In the genomic region with DNA sequence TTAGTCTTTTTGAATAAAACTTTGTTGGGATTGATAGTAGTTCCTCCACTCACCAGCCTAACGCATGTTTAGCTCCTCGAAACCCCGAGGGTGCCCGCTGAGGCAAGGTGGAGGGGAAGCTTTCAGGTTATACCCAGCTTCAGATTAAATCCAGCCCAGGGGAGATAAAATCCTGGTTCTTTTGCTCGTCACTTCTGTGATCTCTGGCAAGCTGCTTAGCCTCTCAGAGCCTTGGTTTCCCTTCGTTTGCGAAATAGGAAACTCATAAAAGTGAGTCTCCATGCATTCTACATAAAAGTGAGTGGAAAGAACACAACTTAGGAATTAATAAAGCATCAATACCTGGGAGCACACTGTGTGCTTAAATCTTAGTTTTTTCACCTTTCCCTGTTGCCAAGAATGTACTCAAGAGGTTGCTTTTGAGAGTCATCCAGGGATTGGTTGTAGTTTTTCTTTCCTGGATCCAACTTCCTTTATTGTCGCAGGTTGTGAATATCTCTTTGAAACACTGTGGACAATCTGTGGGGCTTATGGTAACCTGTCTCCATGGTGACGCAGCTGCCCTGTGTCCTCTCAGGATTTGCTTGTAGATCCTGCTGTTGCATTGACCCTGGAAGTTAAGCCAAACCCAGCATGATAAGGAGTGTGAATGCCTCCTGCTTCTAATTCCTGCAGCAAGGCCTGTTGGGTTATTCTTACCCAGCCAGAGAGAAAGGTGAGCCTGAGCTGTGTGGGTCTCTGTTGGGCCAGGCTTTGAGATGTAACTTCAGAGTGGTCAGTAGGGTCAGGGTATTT, we compare ENCODE assay signal across 11 cellular contexts. TPM values are rescaled to one million over a fixed set of nuclear protein-coding genes. Genes with fewer than 3 reads are reported as not detected.
DNase-seq lines count a peak whose midpoint lies in the region; FAIRE-seq and TF ChIP-seq lines count a peak whose summit lies in the region.
"Had no signal": no experiment of that assay in that cellular context is flagged by ENCODE, and none has a peak within 500 bp of the region (broad histone marks: within the 10 kb centered on the region; RNA-seq: fewer than 3 reads in every experiment).

No MANE protein-coding gene starts in this region.

- in situ Hi-C loops in mammary epithelial cell (cut with MboI; ENCODE audit: low sequenced_read_pairs in 2 of 2) = no loop called here

- H3K27ac Mint-ChIP-seq in activated T-cell treated with anti-CD3 and anti-CD28 coated beads, Interleukin-2, amount 50 U/mL, for 24 hours = no peak overlapping the region
- no peak overlapping the region for H3K27ac Mint-ChIP-seq in activated CD4-positive, alpha-beta memory T cell treated with anti-CD3 and anti-CD28 coated beads, Interleukin-2, amount 10 ng/mL, durations not matched to agents 7 days and 5 days
- no peak overlapping the region for H3K27ac Mint-ChIP-seq in immature natural killer cell

- H3K27me3 ChIP-seq in subcutaneous abdominal adipose tissue (ENCODE audit: control insufficient read depth in 5 of 5, insufficient read depth in 4 of 5, low read length in 5 of 5) (peaks cover 3 to 18% (median 13%) of the 10 kb centered on the region in 5 donors), mammary epithelial cell (ENCODE audit: insufficient read depth, low read length) (no peaks in the 10 kb centered on the region)

- dilution Hi-C loops in mammary epithelial cell (cut with HindIII; ENCODE audit: low sequenced_read_pairs) = loop anchor here (5.0 kb wide), 2 partner anchors 42 to 333 kb away; no protein-coding TSS in a partner anchor

- H3K27me3 Mint-ChIP-seq in activated T-cell treated with anti-CD3 and anti-CD28 coated beads, Interleukin-2, amount 50 U/mL, for 24 hours = peaks cover 5% of the 10 kb centered on the region
- peaks cover 54% of the 10 kb centered on the region for H3K27me3 Mint-ChIP-seq in activated CD4-positive, alpha-beta memory T cell treated with anti-CD3 and anti-CD28 coated beads, Interleukin-2, amount 10 ng/mL, durations not matched to agents 7 days and 5 days
- peaks cover 4 to 10% (median 5%) of the 10 kb centered on the region in 3 donors for H3K27me3 Mint-ChIP-seq in immature natural killer cell (ENCODE audit: low read depth in 3 of 3)

- H3K36me3 ChIP-seq in subcutaneous abdominal adipose tissue (ENCODE audit: control insufficient read depth in 5 of 5, insufficient read depth in 5 of 5, low read length in 5 of 5) = no peaks in the 10 kb centered on the region
- H3K36me3 ChIP-seq in mammary epithelial cell (ENCODE audit: insufficient read depth, low read length) = no peaks in the 10 kb centered on the region
- H3K36me3 ChIP-seq: thoracic aorta had no signal

- WGBS in mammary epithelial cell (ENCODE audit: low coverage, missing lambda C conversion rate) = 83% methylated on average over 9 of the region's 9 CpGs

- H3K9ac ChIP-seq in subcutaneous abdominal adipose tissue (ENCODE audit: low read length in 5 of 5) (no peak overlapping the region), mammary epithelial cell (ENCODE audit: insufficient read depth, low read length) (no peak overlapping the region)

- H3K4me3 Mint-ChIP-seq in activated T-cell treated with anti-CD3 and anti-CD28 coated beads, Interleukin-2, amount 50 U/mL, for 24 hours = peak overlapping the region; percentile 83
- H3K4me3 Mint-ChIP-seq in activated CD4-positive, alpha-beta memory T cell treated with anti-CD3 and anti-CD28 coated beads, Interleukin-2, amount 10 ng/mL, durations not matched to agents 7 days and 5 days = peak overlapping the region; percentile 37
- peak overlapping the region; percentile 66 to 86 (median 71) for H3K4me3 Mint-ChIP-seq in immature natural killer cell

- H3K4me2 ChIP-seq in mammary epithelial cell (ENCODE audit: insufficient read depth, low read depth, low read length) = no peak overlapping the region

- peaks cover 2 to 21% (median 18%) of the 10 kb centered on the region in 5 donors for H3K4me1 ChIP-seq in subcutaneous abdominal adipose tissue (ENCODE audit: control insufficient read depth in 5 of 5, insufficient read depth in 5 of 5, low read length in 5 of 5)
- H3K4me1 ChIP-seq in mammary epithelial cell (ENCODE audit: insufficient read depth, low read length) = peaks cover 43% of the 10 kb centered on the region

- H3K36me3 Mint-ChIP-seq in activated T-cell treated with anti-CD3 and anti-CD28 coated beads, Interleukin-2, amount 50 U/mL, for 24 hours (ENCODE audit: low read depth) = peaks cover 15% of the 10 kb centered on the region
- peaks cover 3% of the 10 kb centered on the region for H3K36me3 Mint-ChIP-seq in activated CD4-positive, alpha-beta memory T cell treated with anti-CD3 and anti-CD28 coated beads, Interleukin-2, amount 10 ng/mL, durations not matched to agents 7 days and 5 days (ENCODE audit: low read depth)
- peaks cover 0 to 4% (median 4%) of the 10 kb centered on the region in 3 donors for H3K36me3 Mint-ChIP-seq in immature natural killer cell

- intact Hi-C loops in mammary epithelial cell (cut with micrococcal nuclease) = no loop called here

- FAIRE-seq in D721Med (lab: Jason Lieb, UNC) = no peak

- H3K4me3 ChIP-seq in subcutaneous abdominal adipose tissue (ENCODE audit: low read depth in 1 of 5, low read length in 5 of 5) (no peak overlapping the region), mammary epithelial cell (replicated peaks in 1 of 3; ENCODE audit: insufficient read depth in 1 of 3, low read depth in 2 of 3, low read length in 3 of 3) (no peak overlapping the region)
- H3K4me3 ChIP-seq: thoracic aorta had no signal

- no peak overlapping the region for H2AFZ ChIP-seq in mammary epithelial cell (ENCODE audit: low read depth, low read length)

- TF ChIP-seq CTCF in mammary epithelial cell (conservative IDR thresholded peaks at IDR 0.05 in 1 of 2, IDR thresholded peaks at IDR 0.05 in 1 of 2; ENCODE audit: extremely low read depth in 1 of 2, insufficient read depth in 1 of 2, low read depth in 1 of 2, low read length in 2 of 2) = no peak
- no peak for TF ChIP-seq CTCF in D721Med (IDR thresholded peaks at IDR 0.05; ENCODE audit: insufficient read depth, missing control alignments)

- DNase-seq in activated T-cell treated with anti-CD3 and anti-CD28 coated beads, Interleukin-2, amount 50 U/mL, for 24 hours = no peak
- no peak for DNase-seq in activated T-cell treated with anti-CD3 and anti-CD28 coated beads for 4 hours
- no peak for DNase-seq in activated CD4-positive, alpha-beta memory T cell treated with anti-CD3 and anti-CD28 coated beads, Interleukin-2, amount 10 ng/mL, durations not matched to agents 7 days and 5 days
- DNase-seq in immature natural killer cell = no peak
- DNase-seq in mammary epithelial cell = no peak
- no peak for DNase-seq in cortex of kidney (lab: John Stamatoyannopoulos, UW)
- DNase-seq in D721Med (ENCODE audit: insufficient read length, low spot score) = no peak
- DNase-seq: NCI-H1930 had no signal

- CTCF ChIA-PET in activated CD4-positive, alpha-beta memory T cell treated with anti-CD3 and anti-CD28 coated beads, Interleukin-2, amount 10 ng/mL, durations not matched to agents 7 days and 5 days (lab: Charles Lee) = interaction anchor here (0.9 kb wide), 1 partner anchor 34 kb away, joined by 3 read pairs; no protein-coding TSS in a partner anchor
- CTCF ChIA-PET in mammary epithelial cell (lab: Charles Lee; ENCODE audit: low non-redundant PET) = no interaction called here

- peaks cover 40% of the 10 kb centered on the region for H3K4me1 Mint-ChIP-seq in activated T-cell treated with anti-CD3 and anti-CD28 coated beads, Interleukin-2, amount 50 U/mL, for 24 hours (ENCODE audit: low read depth)
- peaks cover 25% of the 10 kb centered on the region for H3K4me1 Mint-ChIP-seq in activated CD4-positive, alpha-beta memory T cell treated with anti-CD3 and anti-CD28 coated beads, Interleukin-2, amount 10 ng/mL, durations not matched to agents 7 days and 5 days
- H3K4me1 Mint-ChIP-seq in immature natural killer cell = peaks cover 17 to 19% of the 10 kb centered on the region in 2 donors

- H3K9me3 Mint-ChIP-seq in activated T-cell treated with anti-CD3 and anti-CD28 coated beads, Interleukin-2, amount 50 U/mL, for 24 hours = no peaks in the 10 kb centered on the region
- no peaks in the 10 kb centered on the region for H3K9me3 Mint-ChIP-seq in activated CD4-positive, alpha-beta memory T cell treated with anti-CD3 and anti-CD28 coated beads, Interleukin-2, amount 10 ng/mL, durations not matched to agents 7 days and 5 days
- H3K9me3 Mint-ChIP-seq in immature natural killer cell = no peaks in the 10 kb centered on the region

- H3K79me2 ChIP-seq in mammary epithelial cell (ENCODE audit: insufficient read depth, low read length) = no peaks in the 10 kb centered on the region

- H4K20me1 ChIP-seq in mammary epithelial cell (ENCODE audit: insufficient read depth, low read length) = no peaks in the 10 kb centered on the region

- no peaks in the 10 kb centered on the region for H3K9me3 ChIP-seq in subcutaneous abdominal adipose tissue (ENCODE audit: control insufficient read depth in 5 of 5, low read length in 5 of 5)
- H3K9me3 ChIP-seq in mammary epithelial cell (replicated peaks; ENCODE audit: insufficient read depth, low read length) = no peaks in the 10 kb centered on the region
- H3K9me3 ChIP-seq: thoracic aorta had no signal

- H3K27ac ChIP-seq in subcutaneous abdominal adipose tissue (ENCODE audit: low read depth, low read length) (peak overlapping the region; percentile 60), mammary epithelial cell (ENCODE audit: insufficient read depth, low read depth, low read length) (no peak overlapping the region)
- H3K27ac ChIP-seq: epithelial cell of prostate, thoracic aorta had no signal

- POLR2A ChIA-PET in activated CD4-positive, alpha-beta memory T cell treated with anti-CD3 and anti-CD28 coated beads, Interleukin-2, amount 10 ng/mL, durations not matched to agents 7 days and 5 days (lab: Charles Lee) = interaction anchor here (1.7 kb wide), 1 partner anchor 14 kb away, joined by 5 read pairs; no protein-coding TSS in a partner anchor

- BruUV-seq in mammary epithelial cell (replicated peaks; lab: Mats Ljungman, UMichigan) = no TSS peak

RNA-seq across cellular contexts. Expression of gene GALNT12, which starts 2.0 kb away (rescaled TPM):
- 1 to 10 TPM; 2.0 to 2.2 TPM for total RNA-seq in activated CD4-positive, alpha-beta memory T cell treated with anti-CD3 and anti-CD28 coated beads, Interleukin-2, amount 10 ng/mL, durations not matched to agents 7 days and 5 days
- 1 to 10 TPM; 1.7 to 4.3 (median 4.2) TPM for polyA plus RNA-seq in immature natural killer cell
- total RNA-seq in mammary epithelial cell = under 1 TPM; 0.17 to 0.80 TPM
- 0.63 TPM for polyA plus RNA-seq in mammary epithelial cell
- 13.2 TPM for polyA minus RNA-seq in mammary epithelial cell

RNA-seq across cellular contexts. Expression of gene ANKS6, which starts 13.2 kb away (rescaled TPM):
- 1 to 10 TPM; 2.7 to 4.7 TPM for total RNA-seq in activated CD4-positive, alpha-beta memory T cell treated with anti-CD3 and anti-CD28 coated beads, Interleukin-2, amount 10 ng/mL, durations not matched to agents 7 days and 5 days
- polyA plus RNA-seq in immature natural killer cell = 1 to 10 TPM; 2.6 to 3.7 (median 3.2) TPM
- 10 to 100 TPM in 1 of 2 donors, 1 to 10 TPM in 1; 6.2 to 19.5 TPM for total RNA-seq in mammary epithelial cell
- 10.3 TPM for polyA plus RNA-seq in mammary epithelial cell
- polyA minus RNA-seq in mammary epithelial cell = 25.7 TPM
